Comparison of ENCODE assay signal across 11 cellular contexts in genomic region chr2:31112544-31112943, GRCh38.
"Had no signal": no experiment of that assay in that cellular context is flagged by ENCODE, and none has a peak within 500 bp of the region (broad histone marks: within the 10 kb centered on the region; RNA-seq: fewer than 3 reads in every experiment).

No MANE protein-coding gene starts in this region.

- H3K9me3 ChIP-seq: HAP-1 had no signal

- H3K4me3 ChIP-seq: GM23248, GM23338, HAP-1 had no signal

- DNase-seq: GM23248, GOT3, H7, H9, HCEC 1CT, HFFc6 had no signal

- H3K27ac ChIP-seq: GM23248 had no signal

- H3K4me2 ChIP-seq: GM23338 had no signal

- FAIRE-seq: H1, H54 had no signal

- H3K9ac ChIP-seq: GM23248 had no signal

- ATAC-seq: GM23338, HCT116 had no signal

- H2AFZ ChIP-seq: GM23248, GM23338 had no signal

- H3K36me3 ChIP-seq: HAP-1 had no signal

- H3K4me1 ChIP-seq: HAP-1 had no signal
